In the genomic region with DNA sequence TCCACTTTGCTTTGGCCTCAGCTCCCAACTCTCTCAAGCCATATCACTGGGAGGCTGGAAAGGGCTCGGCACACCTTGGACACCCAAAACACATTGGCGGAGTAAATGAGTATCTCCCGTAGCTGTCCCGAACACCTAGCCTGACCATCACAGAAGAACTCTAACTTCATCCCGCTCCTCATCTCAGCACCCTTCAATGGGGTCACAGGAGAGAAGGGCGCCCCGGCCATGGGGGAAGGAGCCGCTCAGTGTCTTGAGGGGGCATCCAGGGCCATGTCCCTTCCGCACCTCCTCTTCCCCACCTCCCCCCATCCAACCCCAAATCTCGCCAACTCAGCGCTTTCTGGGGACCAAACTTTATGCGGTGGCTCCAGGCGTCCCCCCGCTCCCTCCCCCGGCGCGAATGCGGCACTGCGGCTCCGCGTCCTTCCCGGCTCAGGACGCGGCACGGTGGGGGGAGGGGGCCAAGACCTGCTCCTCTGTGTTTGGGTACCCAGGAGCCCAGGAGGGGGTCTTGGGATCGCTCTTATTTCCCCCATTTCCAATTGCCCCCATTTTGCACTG, we compare ENCODE assay signal across 10 cellular contexts. TPM values are rescaled to one million over a fixed set of nuclear protein-coding genes. Genes with fewer than 3 reads are reported as not detected.
DNase-seq lines count a peak whose midpoint lies in the region; ATAC-seq and TF ChIP-seq lines count a peak whose summit lies in the region.
"Had no signal": no experiment of that assay in that cellular context is flagged by ENCODE, and none has a peak within 500 bp of the region (broad histone marks: within the 10 kb centered on the region; RNA-seq: fewer than 3 reads in every experiment).

No MANE protein-coding gene starts in this region.

- DNase-seq in heart left ventricle (peak in 1 of 5 donors; percentile 19), heart right ventricle (no peak), RWPE2 (ENCODE audit: low spot score) (peak; percentile 29), suprapubic skin (ENCODE audit: low spot score in 2 of 2) (no peak), occipital lobe (lab: John Stamatoyannopoulos, UW) (no peak), SHP77 treated with DMSO at 0.1 percent for 48 hours (lab: John Stamatoyannopoulos, UW) (no peak), SKM-1 treated with dmso at 0.1 percent for 144 hours (lab: John Stamatoyannopoulos, UW; ENCODE audit: unreplicated experiment) (no peak)

- no peak for ATAC-seq in heart left ventricle
- ATAC-seq in heart right ventricle = no peak
- no peak for ATAC-seq in RWPE2 (ENCODE audit: low read depth)

- TF ChIP-seq CTCF in heart left ventricle (IDR thresholded peaks at IDR 0.05) (no peak), heart right ventricle (IDR thresholded peaks at IDR 0.05) (no peak), RWPE2 (IDR thresholded peaks at IDR 0.05; ENCODE audit: poor library complexity, severe bottlenecking) (no peak), suprapubic skin (IDR thresholded peaks at IDR 0.05) (no peak)

- H3K4me3 ChIP-seq in heart left ventricle (peak overlapping the region in 8 of 12 donors; percentile 1 to 35 (median 17)), heart right ventricle (peak overlapping the region in 5 of 10 donors; percentile 14 to 27 (median 20)), RWPE2 (ENCODE audit: severe bottlenecking) (no peak overlapping the region), iPS-11a (ENCODE audit: low read depth, low read length) (peak overlapping the region; percentile 57), suprapubic skin (peak overlapping the region; percentile 6)
- H3K4me3 ChIP-seq: colonic mucosa had no signal

- peaks cover 0 to 39% (median 18%) of the 10 kb centered on the region in 12 donors for H3K4me1 ChIP-seq in heart left ventricle
- H3K4me1 ChIP-seq in heart right ventricle = peaks cover 3 to 37% (median 20%) of the 10 kb centered on the region in 9 donors
- no peaks in the 10 kb centered on the region for H3K4me1 ChIP-seq in RWPE2 (ENCODE audit: insufficient read depth, poor library complexity, severe bottlenecking)
- peaks cover 55% of the 10 kb centered on the region for H3K4me1 ChIP-seq in suprapubic skin

- H3K27ac ChIP-seq in heart left ventricle (no peak overlapping the region), heart right ventricle (no peak overlapping the region), RWPE2 (ENCODE audit: poor library complexity, severe bottlenecking) (no peak overlapping the region), suprapubic skin (no peak overlapping the region)
- H3K27ac ChIP-seq: colonic mucosa had no signal

- no peak for TF ChIP-seq POLR2A in heart left ventricle (IDR thresholded peaks at IDR 0.05)
- no peak for TF ChIP-seq POLR2A in suprapubic skin (IDR thresholded peaks at IDR 0.05)

- TF ChIP-seq EP300 in suprapubic skin (IDR thresholded peaks at IDR 0.05) = no peak

- WGBS in heart left ventricle, 4 donors = 1 to 7% (median 3%) methylated on average over 11 to 26 of the region's 26 CpGs
- WGBS in heart right ventricle, 2 donors = 1 to 3% methylated on average over 24 to 26 of the region's 26 CpGs
- 3% methylated on average over 25 of the region's 26 CpGs for WGBS in suprapubic skin

- H3K36me3 ChIP-seq in heart left ventricle (no peaks in the 10 kb centered on the region), heart right ventricle (no peaks in the 10 kb centered on the region), RWPE2 (ENCODE audit: low read depth) (no peaks in the 10 kb centered on the region), suprapubic skin (no peaks in the 10 kb centered on the region)
- H3K36me3 ChIP-seq: colonic mucosa had no signal

- H3K27me3 ChIP-seq in heart left ventricle = peaks cover 2 to 46% (median 16%) of the 10 kb centered on the region in 9 donors
- peaks cover 0 to 55% (median 37%) of the 10 kb centered on the region in 7 donors for H3K27me3 ChIP-seq in heart right ventricle
- peaks cover 40% of the 10 kb centered on the region for H3K27me3 ChIP-seq in RWPE2 (ENCODE audit: insufficient read depth, poor library complexity, severe bottlenecking)
- peaks cover 50% of the 10 kb centered on the region for H3K27me3 ChIP-seq in suprapubic skin

- H3K9me3 ChIP-seq in heart left ventricle (no peaks in the 10 kb centered on the region), heart right ventricle (no peaks in the 10 kb centered on the region), RWPE2 (ENCODE audit: severe bottlenecking) (peaks cover 4% of the 10 kb centered on the region), suprapubic skin (no peaks in the 10 kb centered on the region)
- H3K9me3 ChIP-seq: colonic mucosa had no signal

- intact Hi-C loops in heart left ventricle (cut with DNase I) = loop anchor here in 1 of 10 donors (5.0 to 10.0 kb wide), 2 partner anchors 159 to 181 kb away; no protein-coding TSS in a partner anchor
- intact Hi-C loops in heart right ventricle (cut with DNase I) = loop anchor here in 1 of 10 donors (5.0 kb wide), 1 partner anchor 159 kb away; no protein-coding TSS in a partner anchor

RNA-seq across cellular contexts. Expression of a gene that starts 3.0 kb away (rescaled TPM):
- 1 to 10 TPM in 8 of 9 donors, under 1 TPM in 1; 0.87 to 4.4 (median 2.5) TPM for total RNA-seq in heart left ventricle
- polyA plus RNA-seq in heart left ventricle = 1 to 10 TPM; 1.7 to 3.3 TPM
- 1 to 10 TPM; 1.4 to 4.0 (median 2.4) TPM for total RNA-seq in heart right ventricle
- polyA plus RNA-seq in heart right ventricle = 1 to 10 TPM in 1 of 2 donors, under 1 TPM in 1; 0.88 to 1.1 TPM
- total RNA-seq in suprapubic skin = 1 to 10 TPM; 1.5 to 3.1 (median 1.7) TPM
- total RNA-seq in occipital lobe = 2.3 TPM
- polyA plus RNA-seq: CD4-positive, CD25-positive, alpha-beta regulatory T cell had no signal

RNA-seq across cellular contexts. Expression of a gene that starts 39.3 kb away (rescaled TPM):
- total RNA-seq in heart left ventricle (under 1 TPM in 4 of 9 donors, not detected in 5; 0.28 to 0.89 (median 0.66) TPM), heart right ventricle (under 1 TPM in 2 of 10 donors, not detected in 8; 0.22 to 0.56 TPM), suprapubic skin (1 to 10 TPM in 3 of 4 donors, not detected in 1; 1.7 to 3.7 (median 3.5) TPM), occipital lobe (0.16 TPM)
- polyA plus RNA-seq in heart left ventricle (under 1 TPM; 0.36 to 0.61 TPM), heart right ventricle (1 to 10 TPM in 1 of 2 donors, under 1 TPM in 1; 0.25 to 1.1 TPM)

RNA-seq across cellular contexts. Expression of a gene that starts 50.1 kb away (rescaled TPM):
- total RNA-seq in heart left ventricle (100 to 1,000 TPM in 3 of 9 donors, 10 to 100 TPM in 6; 66.2 to 162 (median 74.3) TPM), heart right ventricle (10 to 100 TPM; 64.0 to 96.7 (median 69.8) TPM), suprapubic skin (10 to 100 TPM; 80.6 to 94.7 (median 88.9) TPM), occipital lobe (18.9 TPM)
- polyA plus RNA-seq in heart left ventricle (100 to 1,000 TPM in 1 of 2 donors, 10 to 100 TPM in 1; 91.5 to 155 TPM), heart right ventricle (100 to 1,000 TPM in 1 of 2 donors, 10 to 100 TPM in 1; 90.7 to 125 TPM)

RNA-seq across cellular contexts. Expression of a gene that starts 58.0 kb away (rescaled TPM):
- total RNA-seq in heart left ventricle (10 to 100 TPM in 4 of 9 donors, 1 to 10 TPM in 5; 6.1 to 18.0 (median 9.0) TPM), heart right ventricle (10 to 100 TPM in 6 of 10 donors, 1 to 10 TPM in 4; 4.2 to 15.0 (median 10.7) TPM), suprapubic skin (10 to 100 TPM; 17.2 to 26.9 (median 21.5) TPM), occipital lobe (17.5 TPM)
- polyA plus RNA-seq in heart left ventricle (10 to 100 TPM in 1 of 2 donors, 1 to 10 TPM in 1; 9.6 to 12.1 TPM), heart right ventricle (10 to 100 TPM; 14.2 to 28.3 TPM)
